ENCODE assay signal across 9 cellular contexts in the genomic region with DNA sequence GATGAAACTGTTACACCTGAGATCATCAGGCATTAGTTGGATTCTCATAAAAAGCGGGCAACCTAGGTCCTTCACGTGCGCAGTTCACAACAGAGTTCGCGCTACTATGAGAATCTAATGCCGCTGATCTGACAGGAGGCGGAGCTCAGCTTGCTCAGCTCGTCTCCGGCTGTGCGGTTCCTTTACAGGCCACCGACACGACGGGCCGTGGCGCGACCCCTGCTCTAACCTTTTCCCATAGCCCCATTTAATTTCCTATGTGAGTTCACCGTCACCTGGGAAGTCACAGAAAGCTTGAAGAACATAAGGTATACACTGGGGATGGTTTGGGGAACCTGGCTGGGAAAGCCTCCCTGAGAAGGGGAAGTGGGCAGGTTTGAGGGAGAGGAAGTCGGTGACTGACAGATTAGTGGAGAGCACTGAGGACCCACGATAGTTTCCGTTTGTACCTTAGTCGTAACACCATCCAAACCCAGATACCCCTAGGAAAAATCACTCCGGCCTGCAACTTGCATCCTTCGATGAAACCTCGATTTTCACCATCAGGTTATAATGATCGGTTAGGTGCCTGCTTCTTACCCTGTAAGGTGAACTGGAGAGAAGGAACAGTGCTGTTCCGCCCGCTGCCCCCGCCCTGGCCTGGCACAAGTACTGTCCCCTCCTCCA. TPM values are rescaled to one million over a fixed set of nuclear protein-coding genes. Genes with fewer than 3 reads are reported as not detected.
DNase-seq lines count a peak whose midpoint lies in the region; ATAC-seq and TF ChIP-seq lines count a peak whose summit lies in the region.
"Had no signal": no experiment of that assay in that cellular context is flagged by ENCODE, and none has a peak within 500 bp of the region (broad histone marks: within the 10 kb centered on the region; RNA-seq: fewer than 3 reads in every experiment).

No MANE protein-coding gene starts in this region.

- ATAC-seq in HG03045 (IDR thresholded peaks at IDR 0.05; ENCODE audit: unreplicated experiment): peak; percentile 32
- ATAC-seq in left colon: no peak
- ATAC-seq in HG02623 (IDR thresholded peaks at IDR 0.05; ENCODE audit: unreplicated experiment): no peak
- ATAC-seq in GM21526 (IDR thresholded peaks at IDR 0.05; ENCODE audit: low FRiP score, unreplicated experiment): no peak

- H3K4me3 Mint-ChIP-seq in T-helper 1 cell treated with Interleukin-12 subunit alpha and Interleukin-12 subunit beta and Interleukin-4 antibody, amounts not matched to agents 30 μg/mL and 1 μg/mL, for 36 hours: peak overlapping the region; percentile 87

- peak overlapping the region; percentile 97 for H3K27ac Mint-ChIP-seq in T-helper 1 cell treated with Interleukin-12 subunit alpha and Interleukin-12 subunit beta and Interleukin-4 antibody, amounts not matched to agents 30 μg/mL and 1 μg/mL, for 36 hours

- TF ChIP-seq CTCF in GM12864 (IDR thresholded peaks at IDR 0.05; ENCODE audit: low read depth, low read length, missing control alignments) (no peak), astrocyte of the spinal cord (IDR thresholded peaks at IDR 0.05; ENCODE audit: low read depth, low read length) (no peak)

- H3K4me1 Mint-ChIP-seq in T-helper 1 cell treated with Interleukin-12 subunit alpha and Interleukin-12 subunit beta and Interleukin-4 antibody, amounts not matched to agents 30 μg/mL and 1 μg/mL, for 36 hours (ENCODE audit: low read depth): peaks cover 28% of the 10 kb centered on the region

- peak; percentile 60 for DNase-seq in GM12864 (ENCODE audit: low read depth)
- DNase-seq in astrocyte of the spinal cord (ENCODE audit: low read depth, low spot score): no peak
- DNase-seq in left colon: peak; percentile 41 to 46
- peak in 2 of 3 donors; percentile 13 to 29 for DNase-seq in stimulated activated CD4-positive, alpha-beta T cell treated with anti-CD3 and anti-CD28 coated beads, TNF-alpha, amount 100 ng/mL, for 1 hour (ENCODE audit: low read depth in 3 of 3, low spot score in 1 of 3)

- in situ Hi-C loops in astrocyte of the spinal cord (cut with HindIII; ENCODE audit: low sequenced_read_pairs): no loop called here

- H3K4me3 ChIP-seq in GM12864 (ENCODE audit: low read depth, low read length) (peak overlapping the region; percentile 66), astrocyte of the spinal cord (ENCODE audit: low read depth, low read length) (peak overlapping the region; percentile 51)

- H3K9me3 Mint-ChIP-seq in T-helper 1 cell treated with Interleukin-12 subunit alpha and Interleukin-12 subunit beta and Interleukin-4 antibody, amounts not matched to agents 30 μg/mL and 1 μg/mL, for 36 hours: no peaks in the 10 kb centered on the region

- intact Hi-C loops in left colon (cut with DNase I, micrococcal nuclease): no loop called here

- H3K36me3 Mint-ChIP-seq in T-helper 1 cell treated with Interleukin-12 subunit alpha and Interleukin-12 subunit beta and Interleukin-4 antibody, amounts not matched to agents 30 μg/mL and 1 μg/mL, for 36 hours (ENCODE audit: low read depth): peaks cover 4% of the 10 kb centered on the region

- H3K27me3 Mint-ChIP-seq in T-helper 1 cell treated with Interleukin-12 subunit alpha and Interleukin-12 subunit beta and Interleukin-4 antibody, amounts not matched to agents 30 μg/mL and 1 μg/mL, for 36 hours (ENCODE audit: low read depth): peaks cover 8% of the 10 kb centered on the region

RNA-seq across cellular contexts. Expression of gene AAAS, which starts 2.8 kb away (rescaled TPM):
- 10 to 100 TPM; 34.6 to 39.0 TPM for total RNA-seq in left colon

RNA-seq across cellular contexts. Expression of gene SP7, which starts 11.9 kb away (rescaled TPM):
- not detected for total RNA-seq in left colon
- total RNA-seq: T-helper 2 cell treated with Interferon-gamma antibody and Interleukin-4, amounts not matched to agents 100 ng/mL and 5 ng/mL, for 36 hours had no signal

RNA-seq across cellular contexts. Expression of gene MYG1, which starts 24.8 kb away (rescaled TPM):
- 10 to 100 TPM; 37.9 to 39.2 TPM for total RNA-seq in left colon

RNA-seq across cellular contexts. Expression of gene PFDN5, which starts 28.9 kb away (rescaled TPM):
- 100 to 1,000 TPM; 268 to 291 TPM for total RNA-seq in left colon

RNA-seq across cellular contexts. Expression of gene SP1, which starts 55.7 kb away (rescaled TPM):
- total RNA-seq in left colon: 10 to 100 TPM; 85.2 to 98.2 TPM
